In genomic region chr6:156782691-156783320, GRCh38 we compare ENCODE assay signal across 1 cellular context.
TF ChIP-seq lines count a peak whose summit lies in the region.

No MANE protein-coding gene starts in this region.

TF ChIP-seq in HepG2, 621 proteins besides CTCF, POLR2A, EP300 and RAD21 (continued from another document):
- no peak for TF ChIP-seq ZNF333 (CRISPR knock-in tag; IDR thresholded peaks at IDR 0.05; ENCODE audit: borderline replicate concordance)
